In genomic region chr13:41547253-41548000, GRCh38 we compare ENCODE assay signal across 12 cellular contexts.
DNase-seq lines count a peak whose midpoint lies in the region; ATAC-seq and TF ChIP-seq lines count a peak whose summit lies in the region.
"Had no signal": no experiment of that assay in that cellular context is flagged by ENCODE, and none has a peak within 500 bp of the region (broad histone marks: within the 10 kb centered on the region; RNA-seq: fewer than 3 reads in every experiment).

No MANE protein-coding gene starts in this region.

- peaks cover 17% of the 10 kb centered on the region for H3K9me3 Mint-ChIP-seq in T-helper 2 cell treated with Interferon-gamma antibody and Interleukin-4, amounts not matched to agents 5 μg/mL and 100 μg/mL, for 36 hours
- no peaks in the 10 kb centered on the region for H3K9me3 Mint-ChIP-seq in activated naive CD8-positive, alpha-beta T cell treated with anti-CD3 and anti-CD28 coated beads for 36 hours
- H3K9me3 Mint-ChIP-seq: activated T-cell treated with anti-CD3 and anti-CD28 coated beads, Interleukin-2, amount 50 U/mL, for 4 hours had no signal

- TF ChIP-seq EP300 in gastroesophageal sphincter (IDR thresholded peaks at IDR 0.05) (peak; percentile 5), upper lobe of left lung (IDR thresholded peaks at IDR 0.05) (peak in 3 of 4 donors; percentile 63 to 98 (median 94))

- peaks cover 0 to 4% (median 0%) of the 10 kb centered on the region in 3 donors for H3K9me3 ChIP-seq in gastroesophageal sphincter
- no peaks in the 10 kb centered on the region for H3K9me3 ChIP-seq in upper lobe of left lung

- 80 to 100% methylated on average over 1 of the region's 16 CpGs for WGBS in gastroesophageal sphincter (ENCODE audit: low coverage in 1 of 2), 2 donors
- WGBS in upper lobe of left lung, 2 donors = 63 to 65% methylated on average over 15 to 16 of the region's 16 CpGs

- no peak overlapping the region for H3K4me3 ChIP-seq in gastroesophageal sphincter
- no peak overlapping the region for H3K4me3 ChIP-seq in upper lobe of left lung

- H3K4me1 Mint-ChIP-seq in T-helper 2 cell treated with Interferon-gamma antibody and Interleukin-4, amounts not matched to agents 5 μg/mL and 100 μg/mL, for 36 hours (ENCODE audit: low read depth) = peaks cover 5% of the 10 kb centered on the region
- peaks cover 16% of the 10 kb centered on the region for H3K4me1 Mint-ChIP-seq in activated naive CD8-positive, alpha-beta T cell treated with anti-CD3 and anti-CD28 coated beads for 36 hours

- no peak for TF ChIP-seq CTCF in gastroesophageal sphincter (IDR thresholded peaks at IDR 0.05)
- TF ChIP-seq CTCF in upper lobe of left lung (IDR thresholded peaks at IDR 0.05) = no peak

- peak overlapping the region; percentile 31 to 79 (median 70) for H3K27ac ChIP-seq in gastroesophageal sphincter
- peak overlapping the region; percentile 27 to 74 (median 59) for H3K27ac ChIP-seq in upper lobe of left lung
- H3K27ac ChIP-seq: 22Rv1 had no signal

- H3K27ac Mint-ChIP-seq in T-helper 2 cell treated with Interferon-gamma antibody and Interleukin-4, amounts not matched to agents 5 μg/mL and 100 μg/mL, for 36 hours = peak overlapping the region; percentile 43
- no peak overlapping the region for H3K27ac Mint-ChIP-seq in activated naive CD8-positive, alpha-beta T cell treated with anti-CD3 and anti-CD28 coated beads for 36 hours
- H3K27ac Mint-ChIP-seq: T-helper 1 cell treated with Interleukin-12 subunit alpha and Interleukin-12 subunit beta and Interleukin-4 antibody, amounts not matched to agents 30 μg/mL and 1 μg/mL, for 36 hours had no signal

- H3K36me3 ChIP-seq in gastroesophageal sphincter (no peaks in the 10 kb centered on the region), upper lobe of left lung (no peaks in the 10 kb centered on the region)

- no peaks in the 10 kb centered on the region for H3K27me3 ChIP-seq in gastroesophageal sphincter
- H3K27me3 ChIP-seq in upper lobe of left lung = no peaks in the 10 kb centered on the region

- no peak for DNase-seq in T-helper 2 cell treated with Interferon-gamma antibody and Interleukin-4, amounts not matched to agents 5 μg/mL and 100 μg/mL, for 36 hours (ENCODE audit: low spot score)
- DNase-seq in T-helper 2 cell = no peak
- peak in 54 of 56 donors; percentile 20 to 98 (median 93) for DNase-seq in nucleus accumbens (lab: John Stamatoyannopoulos, UW)
- peak in 1 of 2 donors; percentile 68 for DNase-seq in upper lobe of left lung
- no peak for DNase-seq in glomerular visceral epithelial cell (ENCODE audit: extremely low spot score)
- DNase-seq in activated naive CD8-positive, alpha-beta T cell treated with anti-CD3 and anti-CD28 coated beads for 36 hours = no peak
- DNase-seq: activated T-cell treated with anti-CD3 and anti-CD28 coated beads, Interleukin-2, amount 50 U/mL, for 4 hours; NCI-H2107 had no signal

- peak; percentile 74 for ATAC-seq in gastroesophageal sphincter
- ATAC-seq in upper lobe of left lung (ENCODE audit: low FRiP score in 2 of 2) = peak in 1 of 2 donors; percentile 32
- no peak for ATAC-seq in HG03175 (IDR thresholded peaks at IDR 0.05; ENCODE audit: unreplicated experiment)
- ATAC-seq: activated T-cell treated with anti-CD3 and anti-CD28 coated beads, Interleukin-2, amount 50 U/mL, for 4 hours had no signal

- no peaks in the 10 kb centered on the region for H3K36me3 Mint-ChIP-seq in T-helper 2 cell treated with Interferon-gamma antibody and Interleukin-4, amounts not matched to agents 5 μg/mL and 100 μg/mL, for 36 hours (ENCODE audit: low read depth)
- H3K36me3 Mint-ChIP-seq in activated naive CD8-positive, alpha-beta T cell treated with anti-CD3 and anti-CD28 coated beads for 36 hours = no peaks in the 10 kb centered on the region

- H3K4me3 Mint-ChIP-seq in T-helper 2 cell treated with Interferon-gamma antibody and Interleukin-4, amounts not matched to agents 5 μg/mL and 100 μg/mL, for 36 hours = no peak overlapping the region
- H3K4me3 Mint-ChIP-seq in activated naive CD8-positive, alpha-beta T cell treated with anti-CD3 and anti-CD28 coated beads for 36 hours = no peak overlapping the region
- H3K4me3 Mint-ChIP-seq: activated T-cell treated with anti-CD3 and anti-CD28 coated beads, Interleukin-2, amount 50 U/mL, for 4 hours; T-helper 1 cell treated with Interleukin-12 subunit alpha and Interleukin-12 subunit beta and Interleukin-4 antibody, amounts not matched to agents 30 μg/mL and 1 μg/mL, for 36 hours had no signal

- TF ChIP-seq POLR2A in gastroesophageal sphincter (IDR thresholded peaks at IDR 0.05) = no peak
- no peak for TF ChIP-seq POLR2A in upper lobe of left lung (IDR thresholded peaks at IDR 0.05)

- H3K4me1 ChIP-seq in gastroesophageal sphincter (peaks cover 0 to 19% (median 6%) of the 10 kb centered on the region in 3 donors), upper lobe of left lung (peaks cover 0 to 14% (median 10%) of the 10 kb centered on the region in 4 donors)

- no peaks in the 10 kb centered on the region for H3K27me3 Mint-ChIP-seq in T-helper 2 cell treated with Interferon-gamma antibody and Interleukin-4, amounts not matched to agents 5 μg/mL and 100 μg/mL, for 36 hours (ENCODE audit: low read depth)
- no peaks in the 10 kb centered on the region for H3K27me3 Mint-ChIP-seq in activated naive CD8-positive, alpha-beta T cell treated with anti-CD3 and anti-CD28 coated beads for 36 hours

Comparison
In these comparisons a context has a peak if more than half of its experiments do, and no peak if none do; other contexts are left out.
1. DNase-seq: peak in nucleus accumbens (54 of 56); none in T-helper 2 cell treated with Interferon-gamma antibody and Interleukin-4, amounts not matched to agents 5 μg/mL and 100 μg/mL, for 36 hours (single experiment), T-helper 2 cell (0 of 5), glomerular visceral epithelial cell (single experiment) and activated naive CD8-positive, alpha-beta T cell treated with anti-CD3 and anti-CD28 coated beads for 36 hours (single experiment).